ENCODE assay signal across 15 cellular contexts in the genomic region with DNA sequence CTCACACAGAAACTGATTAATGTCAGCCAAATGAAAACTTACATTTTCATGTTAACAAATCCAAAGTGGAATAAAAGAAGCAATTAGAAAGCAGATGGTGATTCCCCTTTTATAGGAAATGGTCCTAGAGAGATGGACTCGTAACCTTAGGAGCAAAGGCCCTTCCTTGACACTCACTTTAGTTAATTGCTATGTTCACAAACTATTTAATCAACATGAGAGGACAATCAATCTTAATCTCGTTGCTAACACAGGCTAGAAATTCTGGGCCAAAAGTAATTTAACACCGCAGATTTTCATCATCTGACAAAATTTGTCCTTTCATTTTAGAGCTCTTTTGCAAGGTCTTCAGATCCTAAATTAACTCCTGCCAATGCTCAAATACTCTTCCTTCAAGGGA.
DNase-seq lines count a peak whose midpoint lies in the region; FAIRE-seq lines count a peak whose summit lies in the region.
"Had no signal": no experiment of that assay in that cellular context is flagged by ENCODE, and none has a peak within 500 bp of the region (broad histone marks: within the 10 kb centered on the region; RNA-seq: fewer than 3 reads in every experiment).

No MANE protein-coding gene starts in this region.

- H3K4me3 ChIP-seq in small intestine (ENCODE audit: low read depth in 1 of 2, low read length in 2 of 2) = no peak overlapping the region
- H3K4me3 ChIP-seq: A549, HAP-1 had no signal

- peak; percentile 50 for DNase-seq in NCI-H146 (lab: John Stamatoyannopoulos, UW)
- peak; percentile 80 for DNase-seq in NCI-H69 (lab: John Stamatoyannopoulos, UW)
- DNase-seq in cerebellar cortex (ENCODE audit: low spot score) = peak; percentile 19
- peak; percentile 67 for DNase-seq in small intestine
- no peak for DNase-seq in NCI-H345 (lab: John Stamatoyannopoulos, UW)
- DNase-seq in nucleus accumbens (lab: John Stamatoyannopoulos, UW) = no peak
- DNase-seq: CD8-positive, alpha-beta T cell; COR-L47; GF-D8; HFFc6 had no signal

- peaks cover 5 to 10% of the 10 kb centered on the region in 2 donors for H3K36me3 ChIP-seq in small intestine (ENCODE audit: control insufficient read depth in 2 of 2, insufficient read depth in 2 of 2, low read length in 2 of 2)
- H3K36me3 ChIP-seq: HAP-1 had no signal

- no peaks in the 10 kb centered on the region for H3K9me3 ChIP-seq in small intestine (ENCODE audit: control insufficient read depth, low read depth)
- H3K9me3 ChIP-seq: HAP-1 had no signal

- peaks cover 0 to 4% of the 10 kb centered on the region in 2 donors for H3K4me1 ChIP-seq in small intestine (ENCODE audit: control insufficient read depth in 2 of 2, insufficient read depth in 1 of 2, low read depth in 1 of 2, low read length in 1 of 2)
- H3K4me1 ChIP-seq: A549 had no signal

- H3K27me3 ChIP-seq in small intestine (ENCODE audit: control insufficient read depth in 2 of 2, insufficient read depth in 2 of 2, low read length in 2 of 2) = no peaks in the 10 kb centered on the region

- H3K27ac ChIP-seq in small intestine (ENCODE audit: low read depth in 1 of 2, low read length in 1 of 2) = no peak overlapping the region
- H3K27ac ChIP-seq: A549 had no signal

- 17 to 50% (median 25%) methylated on average over 3 of the region's 3 CpGs for WGBS in small intestine, 3 donors

- FAIRE-seq in small intestine (lab: Jason Lieb, UNC) = no peak
- FAIRE-seq: A549, H1, HepG2, HTR-8/SVneo had no signal

Comparison
In these comparisons a context has a peak if more than half of its experiments do, and no peak if none do; other contexts are left out.
1. DNase-seq: peak in NCI-H146 (single experiment), NCI-H69 (single experiment), cerebellar cortex (single experiment) and small intestine (single experiment); none in NCI-H345 (single experiment) and nucleus accumbens (0 of 56).